18 cellular contexts compared by ENCODE assay signal in the genomic region with DNA sequence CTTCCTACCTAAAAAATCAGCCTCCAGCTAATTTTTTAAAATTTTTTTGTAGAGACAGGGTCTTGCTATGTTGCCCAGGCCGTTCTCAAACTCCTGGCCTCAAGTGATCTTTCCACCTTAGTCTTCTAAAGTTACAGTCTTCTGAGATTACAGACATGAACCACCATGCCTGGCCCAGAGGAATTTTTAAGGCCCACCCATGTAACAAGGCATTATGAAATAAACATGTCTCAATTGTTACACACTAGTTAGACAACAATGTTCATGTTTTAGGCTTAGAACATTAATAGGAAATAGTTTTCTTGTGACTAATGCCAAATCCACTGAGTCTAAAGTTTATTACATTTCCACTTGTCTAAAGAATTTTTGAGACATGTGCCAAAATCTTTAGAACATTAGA.
DNase-seq lines count a peak whose midpoint lies in the region; ATAC-seq, FAIRE-seq and TF ChIP-seq lines count a peak whose summit lies in the region.
"Had no signal": no experiment of that assay in that cellular context is flagged by ENCODE, and none has a peak within 500 bp of the region (broad histone marks: within the 10 kb centered on the region; RNA-seq: fewer than 3 reads in every experiment).

No MANE protein-coding gene starts in this region.

- in situ Hi-C loops in gastrocnemius medialis (cut with MboI; ENCODE audit: low sequenced_read_pairs in 4 of 4): no loop called here

- H3K9me3 ChIP-seq in astrocyte (ENCODE audit: insufficient read depth, low read depth, low read length) (no peaks in the 10 kb centered on the region), gastrocnemius medialis (no peaks in the 10 kb centered on the region)
- H3K9me3 ChIP-seq: lower lobe of right lung had no signal

- no peak overlapping the region for H3K9ac ChIP-seq in astrocyte (ENCODE audit: low read length)
- H3K9ac ChIP-seq: neural progenitor cell had no signal

- H3K27me3 ChIP-seq in astrocyte (ENCODE audit: insufficient read depth, low read length) (no peaks in the 10 kb centered on the region), gastrocnemius medialis (no peaks in the 10 kb centered on the region)
- H3K27me3 ChIP-seq: neural progenitor cell had no signal

- H3K4me3 ChIP-seq in astrocyte (ENCODE audit: insufficient read depth, low read depth, low read length): no peak overlapping the region
- H3K4me3 ChIP-seq in fibroblast of villous mesenchyme (ENCODE audit: low read depth, low read length): no peak overlapping the region
- no peak overlapping the region for H3K4me3 ChIP-seq in gastrocnemius medialis
- H3K4me3 ChIP-seq: lower lobe of right lung, neural progenitor cell had no signal

- H4K20me1 ChIP-seq in astrocyte (ENCODE audit: insufficient read depth, low read length): no peaks in the 10 kb centered on the region

- intact Hi-C loops in gastrocnemius medialis (cut with DNase I; ENCODE audit: low total_unique reads): loop anchor here (5.0 kb wide), 1 partner anchor 33 kb away; no protein-coding TSS in a partner anchor

- H3K27ac Mint-ChIP-seq in astrocyte (ENCODE audit: unreplicated experiment): no peak overlapping the region
- H3K27ac Mint-ChIP-seq: activated naive CD8-positive, alpha-beta T cell treated with anti-CD3 and anti-CD28 coated beads for 36 hours; B cell; neural progenitor cell; type B pancreatic cell had no signal

- DNase-seq in EH (ENCODE audit: low read depth) (peak; percentile 86), astrocyte (ENCODE audit: low read depth) (peak; percentile 22), fibroblast of villous mesenchyme (ENCODE audit: low read depth) (peak; percentile 68), gastrocnemius medialis (no peak), NCI-H2107 treated with DMSO at 0.1 percent for 48 hours (lab: John Stamatoyannopoulos, UW; ENCODE audit: unreplicated experiment) (no peak), H54 (ENCODE audit: insufficient read length, low spot score) (no peak)
- DNase-seq in stimulated activated naive CD4-positive, alpha-beta T cell (lab: John Stamatoyannopoulos, UW): no peak
- DNase-seq: activated CD8-positive, alpha-beta memory T cell treated with anti-CD3 and anti-CD28 coated beads, Interleukin-2, amount 50 U/mL, for 48 hours; activated naive CD8-positive, alpha-beta T cell treated with anti-CD3 and anti-CD28 coated beads for 36 hours; cortex of kidney; GOT3; lower lobe of right lung; MM.1S; stimulated activated CD4-positive, alpha-beta T cell treated with anti-CD3 and anti-CD28 coated beads, Interleukin-12 subunit alpha, Interleukin-12 subunit beta, amount 100 ng/mL, for 4 hours had no signal

- ATAC-seq in gastrocnemius medialis (peak; percentile 61 to 62), HG02852 (IDR thresholded peaks at IDR 0.05; ENCODE audit: unreplicated experiment) (no peak)
- ATAC-seq: lower lobe of right lung had no signal

- H3K36me3 ChIP-seq in astrocyte (ENCODE audit: insufficient read depth, low read length) (no peaks in the 10 kb centered on the region), gastrocnemius medialis (no peaks in the 10 kb centered on the region)
- H3K36me3 ChIP-seq: lower lobe of right lung, neural progenitor cell had no signal

- no peak for TF ChIP-seq CTCF in astrocyte (IDR thresholded peaks at IDR 0.05; ENCODE audit: insufficient read depth, low read depth, low read length)
- no peak for TF ChIP-seq CTCF in fibroblast of villous mesenchyme (IDR thresholded peaks at IDR 0.05; ENCODE audit: insufficient read depth, low read depth, low read length)
- TF ChIP-seq CTCF in gastrocnemius medialis (IDR thresholded peaks at IDR 0.05 in 4 of 5, conservative IDR thresholded peaks at IDR 0.05 in 1 of 5): no peak

- TF ChIP-seq POLR2A in gastrocnemius medialis (IDR thresholded peaks at IDR 0.05): no peak
- no peak for TF ChIP-seq POLR2A in H54 (IDR thresholded peaks at IDR 0.05; ENCODE audit: low read depth, low read length)

- no peak overlapping the region for H3K27ac ChIP-seq in astrocyte (ENCODE audit: low read depth, low read length)
- peak overlapping the region; percentile 54 to 76 (median 69) for H3K27ac ChIP-seq in gastrocnemius medialis
- H3K27ac ChIP-seq: lower lobe of right lung, neural progenitor cell had no signal

- no peaks in the 10 kb centered on the region for H3K4me1 ChIP-seq in astrocyte (ENCODE audit: insufficient read depth, low read length)
- H3K4me1 ChIP-seq in gastrocnemius medialis: peaks cover 0 to 19% of the 10 kb centered on the region in 2 donors
- H3K4me1 ChIP-seq: lower lobe of right lung had no signal

- FAIRE-seq in astrocyte (lab: Jason Lieb, UNC) (peak; percentile 34), H54 (lab: Jason Lieb, UNC) (no peak)

- H3K4me3 Mint-ChIP-seq in astrocyte (ENCODE audit: unreplicated experiment): no peak overlapping the region
- H3K4me3 Mint-ChIP-seq: activated naive CD8-positive, alpha-beta T cell treated with anti-CD3 and anti-CD28 coated beads for 36 hours; B cell; neural progenitor cell; type B pancreatic cell had no signal

- H2AFZ ChIP-seq in astrocyte (ENCODE audit: low read depth, low read length): no peak overlapping the region
- H2AFZ ChIP-seq: neural progenitor cell had no signal

- no peaks in the 10 kb centered on the region for H3K36me3 Mint-ChIP-seq in astrocyte (ENCODE audit: low read depth, unreplicated experiment)
- H3K36me3 Mint-ChIP-seq: activated naive CD8-positive, alpha-beta T cell treated with anti-CD3 and anti-CD28 coated beads for 36 hours; neural progenitor cell had no signal

- H3K4me1 Mint-ChIP-seq in astrocyte (ENCODE audit: low read depth, unreplicated experiment): no peaks in the 10 kb centered on the region
- H3K4me1 Mint-ChIP-seq: activated naive CD8-positive, alpha-beta T cell treated with anti-CD3 and anti-CD28 coated beads for 36 hours had no signal

- no peaks in the 10 kb centered on the region for H3K27me3 Mint-ChIP-seq in astrocyte (ENCODE audit: low read depth, unreplicated experiment)
- H3K27me3 Mint-ChIP-seq: B cell, type B pancreatic cell had no signal

- H3K4me2 ChIP-seq in astrocyte (ENCODE audit: low read length): no peak overlapping the region
- H3K4me2 ChIP-seq: neural progenitor cell had no signal

- no peaks in the 10 kb centered on the region for H3K79me2 ChIP-seq in astrocyte (ENCODE audit: insufficient read depth, low read length)

- no peaks in the 10 kb centered on the region for H3K9me3 Mint-ChIP-seq in astrocyte (ENCODE audit: unreplicated experiment)
- H3K9me3 Mint-ChIP-seq: activated naive CD8-positive, alpha-beta T cell treated with anti-CD3 and anti-CD28 coated beads for 36 hours; neural progenitor cell; type B pancreatic cell had no signal

Comparison
In these comparisons a context has a peak if more than half of its experiments do, and no peak if none do; other contexts are left out.
1. DNase-seq: peak in EH (single experiment), astrocyte (single experiment) and fibroblast of villous mesenchyme (single experiment); none in gastrocnemius medialis (0 of 2), stimulated activated naive CD4-positive, alpha-beta T cell (0 of 6), NCI-H2107 treated with DMSO at 0.1 percent for 48 hours (single experiment) and H54 (single experiment).